20 cellular contexts compared by ENCODE assay signal in genomic region chr15:47857384-47858168, GRCh38.
DNase-seq lines count a peak whose midpoint lies in the region; ATAC-seq, FAIRE-seq and TF ChIP-seq lines count a peak whose summit lies in the region.
"Had no signal": no experiment of that assay in that cellular context is flagged by ENCODE, and none has a peak within 500 bp of the region (broad histone marks: within the 10 kb centered on the region; RNA-seq: fewer than 3 reads in every experiment).

No MANE protein-coding gene starts in this region.

- TF ChIP-seq CTCF in GM12878 (IDR thresholded peaks at IDR 0.05 in 2 of 3, conservative IDR thresholded peaks at IDR 0.05 in 1 of 3; ENCODE audit: control insufficient read depth in 2 of 3, extremely low read depth in 1 of 3, insufficient read depth in 1 of 3, low read depth in 3 of 3, low read length in 3 of 3) = no peak
- TF ChIP-seq CTCF in BE2C (IDR thresholded peaks at IDR 0.05; ENCODE audit: low read depth, low read length) = no peak

- no peak overlapping the region for H3K27ac ChIP-seq in GM12878 (ENCODE audit: control insufficient read depth, insufficient read depth)
- H3K27ac ChIP-seq: brain microvascular endothelial cell, colonic mucosa, prostate gland had no signal

- H3K27me3 ChIP-seq in GM12878 (replicated peaks in 1 of 2; ENCODE audit: control insufficient read depth in 2 of 2, insufficient read depth in 2 of 2, low read length in 1 of 2) = no peaks in the 10 kb centered on the region
- no peaks in the 10 kb centered on the region for H3K27me3 ChIP-seq in HAP-1 (ENCODE audit: low read depth)
- H3K27me3 ChIP-seq in BE2C = no peaks in the 10 kb centered on the region
- H3K27me3 ChIP-seq: brain microvascular endothelial cell, colonic mucosa had no signal

- H3K9me3 ChIP-seq in GM12878 (replicated peaks; ENCODE audit: control insufficient read depth, insufficient read depth, low read length) (no peaks in the 10 kb centered on the region; the same call in 2 of the 3 replicates), HAP-1 (no peaks in the 10 kb centered on the region), BE2C (no peaks in the 10 kb centered on the region)
- H3K9me3 ChIP-seq: colonic mucosa, prostate gland had no signal

- H3K79me2 ChIP-seq in GM12878 (ENCODE audit: control insufficient read depth, insufficient read depth, low read length) = no peaks in the 10 kb centered on the region

- SMC1A ChIA-PET in GM12878 (lab: Charles Lee; ENCODE audit: uncharacterized antibody, unreplicated experiment) = no interaction called here

- no peak for TF ChIP-seq RAD21 in GM12878 (IDR thresholded peaks at IDR 0.05; ENCODE audit: insufficient read depth, low read depth, low read length)

- H3K36me3 ChIP-seq in GM12878 (ENCODE audit: control insufficient read depth in 2 of 2, insufficient read depth in 2 of 2, low read length in 1 of 2) = no peaks in the 10 kb centered on the region
- no peaks in the 10 kb centered on the region for H3K36me3 ChIP-seq in HAP-1 (replicated peaks)
- no peaks in the 10 kb centered on the region for H3K36me3 ChIP-seq in BE2C
- H3K36me3 ChIP-seq: brain microvascular endothelial cell, colonic mucosa, prostate gland had no signal

- peak; percentile 63 for ATAC-seq in GM18502 (IDR thresholded peaks at IDR 0.05; ENCODE audit: poor library complexity, unreplicated experiment)
- ATAC-seq in GM21723 (IDR thresholded peaks at IDR 0.05; ENCODE audit: unreplicated experiment) = peak; percentile 51
- ATAC-seq in GM12878 = peak; percentile 33; the same call in 1 of the 3 replicates
- ATAC-seq: activated naive CD4-positive, alpha-beta T cell treated with anti-CD3 and anti-CD28 coated beads, Interleukin-2, amount 50 U/mL, for 72 hours had no signal

- H3K4me3 ChIP-seq in GM12878 (no peak overlapping the region), HAP-1 (no peak overlapping the region), BE2C (ENCODE audit: low read depth, low read length) (no peak overlapping the region)
- H3K4me3 ChIP-seq: colonic mucosa, prostate gland, smooth muscle cell had no signal

- no peak overlapping the region for H2AFZ ChIP-seq in GM12878 (ENCODE audit: control insufficient read depth, low read depth, low read length)

- H3K4me1 ChIP-seq in GM12878 (ENCODE audit: control insufficient read depth, insufficient read depth, low read length) (no peaks in the 10 kb centered on the region), HAP-1 (peaks cover 19% of the 10 kb centered on the region), BE2C (no peaks in the 10 kb centered on the region)
- H3K4me1 ChIP-seq: colonic mucosa, prostate gland had no signal

- H4K20me1 ChIP-seq in GM12878 (ENCODE audit: control insufficient read depth, insufficient read depth) = no peaks in the 10 kb centered on the region

- RAD21 ChIA-PET in GM12878 (lab: Charles Lee; ENCODE audit: unreplicated experiment) = no interaction called here

- no peak for FAIRE-seq in GM12878 (lab: Jason Lieb, UNC)
- FAIRE-seq: endometrium, H1 had no signal

- DNase-seq in Kasumi-1 (lab: John Stamatoyannopoulos, UW) (peak; percentile 5 to 21), GM12878 (ENCODE audit: low read depth, low spot score) (peak; percentile 7), HAP-1 (ENCODE audit: low spot score in 2 of 2) (no peak), NCI-H1694 treated with DMSO at 0.1 percent for 48 hours (lab: John Stamatoyannopoulos, UW) (no peak), BE2C (no peak)
- DNase-seq in stimulated activated CD4-positive, alpha-beta T cell treated with anti-CD3 and anti-CD28 coated beads, Interleukin-2, amount 100 ng/mL, for 48 hours = no peak
- DNase-seq: activated CD4-positive, CD25-positive, alpha-beta regulatory T cell; activated T-cell treated with anti-CD3 and anti-CD28 coated beads, Interleukin-2, amount 50 U/mL, for 48 hours; brain microvascular endothelial cell; colonic mucosa; hypothalamus; NCI-H146; stimulated activated CD4-positive, alpha-beta T cell treated with anti-CD3 and anti-CD28 coated beads, Interleukin-4, amount 100 ng/mL, for 4 hours had no signal

- TF ChIP-seq EP300 in GM12878 (IDR thresholded peaks at IDR 0.05; ENCODE audit: borderline replicate concordance in 1 of 2, control insufficient read depth in 1 of 2, low read depth in 2 of 2, low read length in 2 of 2) = no peak

- BruUV-seq in GM12878 (replicated peaks; lab: Mats Ljungman, UMichigan) = no TSS peak

- intact Hi-C loops in GM12878 (cut with micrococcal nuclease; ENCODE audit: unreplicated experiment) = no loop called here

- in situ Hi-C loops in GM12878 (cut with MboI) (no loop called here), HAP-1 (cut with MboI; ENCODE audit: low sequenced_read_pairs) (no loop called here)

- CTCF ChIA-PET in GM12878 (lab: Yijun Ruan, JAX) = no interaction called here

- 42% methylated on average over 6 of the region's 6 CpGs for WGBS in GM12878 (ENCODE audit: insufficient coverage, insufficient replicate concordance, low lambda C conversion rate, missing lambda C conversion rate)

- POLR2A ChIA-PET in GM12878 (lab: Charles Lee) = no interaction called here

- no peak for TF ChIP-seq POLR2A in GM12878 (IDR thresholded peaks at IDR 0.05; ENCODE audit: low read depth, low read length)

- no peak overlapping the region for H3K9ac ChIP-seq in GM12878 (ENCODE audit: control insufficient read depth, insufficient read depth, low read length)

- H3K4me2 ChIP-seq in GM12878 (ENCODE audit: control insufficient read depth, insufficient read depth) = no peak overlapping the region; the same call in 1 of the 2 replicates
- H3K4me2 ChIP-seq: smooth muscle cell had no signal

TF ChIP-seq in GM12878, 131 proteins besides CTCF, POLR2A, EP300 and RAD21 (continues in another document):
- TF ChIP-seq TCF12 (IDR thresholded peaks at IDR 0.05; ENCODE audit: low read depth, low read length) (no peak), RB1 (IDR thresholded peaks at IDR 0.05; ENCODE audit: borderline replicate concordance) (no peak), EED (IDR thresholded peaks at IDR 0.05; ENCODE audit: low read depth) (0 out of 2 replicates have a peak, but pooled peaks have one; percentile 24), ETV6 (conservative IDR thresholded peaks at IDR 0.05 in 1 of 2, IDR thresholded peaks at IDR 0.05 in 1 of 2; ENCODE audit: borderline replicate concordance in 1 of 2, low read depth in 1 of 2) (no peak), FOXM1 (IDR thresholded peaks at IDR 0.05; ENCODE audit: low read depth, low read length) (no peak), SPI1 (IDR thresholded peaks at IDR 0.05; ENCODE audit: borderline replicate concordance, insufficient read depth, low read depth, low read length) (peak; percentile 85), SUPT20H (IDR thresholded peaks at IDR 0.05; ENCODE audit: borderline replicate concordance, control insufficient read depth, low read depth, low read length) (no peak), SIX5 (IDR thresholded peaks at IDR 0.05; ENCODE audit: low read depth, low read length, severe bottlenecking) (no peak), MAX (IDR thresholded peaks at IDR 0.05; ENCODE audit: low read depth, low read length) (no peak), SUZ12 (IDR thresholded peaks at IDR 0.05; ENCODE audit: unreplicated experiment) (no peak), NKRF (conservative IDR thresholded peaks at IDR 0.05) (no peak), IRF4 (IDR thresholded peaks at IDR 0.05; ENCODE audit: low read depth, low read length) (no peak), ZNF687 (IDR thresholded peaks at IDR 0.05) (no peak), RCOR1 (conservative IDR thresholded peaks at IDR 0.05; ENCODE audit: low read depth, low read length) (no peak)

Comparison
In these comparisons a context has a peak if more than half of its experiments do, and no peak if none do; other contexts are left out.
1. DNase-seq: peak in Kasumi-1 (2 of 2) and GM12878 (single experiment); none in HAP-1 (0 of 2), NCI-H1694 treated with DMSO at 0.1 percent for 48 hours (single experiment), BE2C (single experiment) and stimulated activated CD4-positive, alpha-beta T cell treated with anti-CD3 and anti-CD28 coated beads, Interleukin-2, amount 100 ng/mL, for 48 hours (0 of 2).
2. Peak in every context shown above with its lines, with median percentiles within 50 percentile points of each other: ATAC-seq.